In genomic region chr16:19700319-19700781, GRCh38 we compare ENCODE assay signal across 1 cellular context.
TF ChIP-seq lines count a peak whose summit lies in the region.

No MANE protein-coding gene starts in this region.

TF ChIP-seq in SK-N-SH treated with all-trans-retinoic acid at 6 μM for 48 hours, 23 proteins besides CTCF, POLR2A, EP300 and RAD21 (continued from another document):
- TF ChIP-seq PATZ1 (CRISPR knock-in tag; IDR thresholded peaks at IDR 0.05; ENCODE audit: borderline replicate concordance) (no peak), ZFP30 (CRISPR knock-in tag; IDR thresholded peaks at IDR 0.05) (no peak), TCF4 (CRISPR knock-in tag; IDR thresholded peaks at IDR 0.05; ENCODE audit: borderline replicate concordance) (no peak), CSDC2 (CRISPR knock-in tag; IDR thresholded peaks at IDR 0.05) (no peak), CREB5 (CRISPR knock-in tag; IDR thresholded peaks at IDR 0.05; ENCODE audit: low read depth) (no peak), ARNTL (CRISPR knock-in tag; IDR thresholded peaks at IDR 0.05; ENCODE audit: borderline replicate concordance, low read depth) (no peak)
